ENCODE assay signal across 13 cellular contexts in genomic region chr6:30323806-30324205, GRCh38. TPM values are rescaled to one million over a fixed set of nuclear protein-coding genes. Genes with fewer than 3 reads are reported as not detected.
DNase-seq lines count a peak whose midpoint lies in the region; ATAC-seq and TF ChIP-seq lines count a peak whose summit lies in the region.
"Had no signal": no experiment of that assay in that cellular context is flagged by ENCODE, and none has a peak within 500 bp of the region (broad histone marks: within the 10 kb centered on the region; RNA-seq: fewer than 3 reads in every experiment).

No MANE protein-coding gene starts in this region.

- H4K20me1 ChIP-seq in DND-41 (ENCODE audit: insufficient read depth, low read length), result peaks cover 49% of the 10 kb centered on the region; the same call in 1 of the 2 replicates

- H3K27ac Mint-ChIP-seq in central memory CD8-positive, alpha-beta T cell (ENCODE audit: low read depth), result peak overlapping the region; percentile 25

- H3K36me3 ChIP-seq in DND-41 (ENCODE audit: insufficient read depth, low read length), result 0 out of 2 replicates have a peak, but pooled peaks cover 4% of the 10 kb centered on the region
- H3K36me3 ChIP-seq in thyroid gland, result no peaks in the 10 kb centered on the region
- H3K36me3 ChIP-seq: colonic mucosa had no signal

- intact Hi-C loops in thyroid gland (cut with DNase I), result loop anchor here (10.0 kb wide), 1 partner anchor 109 kb away; the partner anchor contains the start of gene TRIM26

- no peaks in the 10 kb centered on the region for H3K27me3 Mint-ChIP-seq in central memory CD8-positive, alpha-beta T cell

- WGBS in thyroid gland, 2 donors, result 89 to 96% methylated on average over 1 of the region's 1 CpG

- H3K4me1 ChIP-seq in DND-41 (ENCODE audit: insufficient read depth, low read length) (peaks cover 52% of the 10 kb centered on the region), thyroid gland (peaks cover 17 to 27% of the 10 kb centered on the region in 2 donors)
- H3K4me1 ChIP-seq: colonic mucosa had no signal

- H3K4me3 ChIP-seq in DND-41 (ENCODE audit: low read depth in 1 of 2, low read length in 2 of 2) (no peak overlapping the region), thyroid gland (replicated peaks in 1 of 3) (no peak overlapping the region)
- H3K4me3 ChIP-seq: colonic mucosa had no signal

- H3K9me3 ChIP-seq in DND-41 (ENCODE audit: insufficient read depth, low read length, severe bottlenecking), result no peaks in the 10 kb centered on the region
- no peaks in the 10 kb centered on the region for H3K9me3 ChIP-seq in thyroid gland
- H3K9me3 ChIP-seq: colonic mucosa had no signal

- no peak overlapping the region for H2AFZ ChIP-seq in DND-41 (ENCODE audit: low read depth, low read length)

- H3K4me1 Mint-ChIP-seq in central memory CD8-positive, alpha-beta T cell, result peaks cover 87% of the 10 kb centered on the region

- ATAC-seq in DND-41 (ENCODE audit: insufficient read depth, low read depth), result no peak
- no peak for ATAC-seq in central memory CD8-positive, alpha-beta T cell (replicated peaks; ENCODE audit: extremely low read depth, poor library complexity, severe bottlenecking)

- H3K27ac ChIP-seq in DND-41 (ENCODE audit: low read length), result no peak overlapping the region
- H3K27ac ChIP-seq in thyroid gland, result no peak overlapping the region
- H3K27ac ChIP-seq: colonic mucosa had no signal

- TF ChIP-seq CTCF in DND-41 (IDR thresholded peaks at IDR 0.05; ENCODE audit: borderline replicate concordance, extremely low read depth, low read length, poor library complexity, severe bottlenecking) (no peak), thyroid gland (IDR thresholded peaks at IDR 0.05) (no peak)

- no peaks in the 10 kb centered on the region for H3K27me3 ChIP-seq in DND-41 (ENCODE audit: insufficient read depth, low read length, poor library complexity)
- H3K27me3 ChIP-seq in thyroid gland, result no peaks in the 10 kb centered on the region
- H3K27me3 ChIP-seq: colonic mucosa had no signal

- DNase-seq in A172 (ENCODE audit: low spot score), result peak; percentile 56
- no peak for DNase-seq in DND-41
- DNase-seq in RKO (ENCODE audit: low spot score), result peak; percentile 69
- DNase-seq in central memory CD8-positive, alpha-beta T cell (ENCODE audit: low spot score in 2 of 2), result no peak
- no peak for DNase-seq in thyroid gland
- DNase-seq in NCI-H82 treated with DMSO at 0.1 percent for 48 hours (lab: John Stamatoyannopoulos, UW; ENCODE audit: unreplicated experiment), result no peak
- no peak for DNase-seq in Kasumi-1 (lab: John Stamatoyannopoulos, UW)
- DNase-seq in central memory CD4-positive, alpha-beta T cell, result no peak
- DNase-seq: activated CD4-positive, alpha-beta T cell treated with anti-CD3 and anti-CD28 coated beads, Interleukin-2, amount 50 U/mL, for 1 hour; C1 segment of cervical spinal cord; colonic mucosa; kidney; NCI-H2029 had no signal

- H3K36me3 Mint-ChIP-seq in central memory CD8-positive, alpha-beta T cell (ENCODE audit: insufficient read depth), result peaks cover 34% of the 10 kb centered on the region

- no peak for TF ChIP-seq POLR2A in thyroid gland (IDR thresholded peaks at IDR 0.05)

- peaks cover 78% of the 10 kb centered on the region for H3K79me2 ChIP-seq in DND-41 (ENCODE audit: insufficient read depth, low read length)

- peak overlapping the region; percentile 80; the same call in 1 of the 2 replicates for H3K4me2 ChIP-seq in DND-41 (ENCODE audit: insufficient read depth, low read length)

- no peak overlapping the region for H3K9ac ChIP-seq in DND-41 (ENCODE audit: low read depth, low read length)

- H3K9me3 Mint-ChIP-seq in central memory CD8-positive, alpha-beta T cell, result no peaks in the 10 kb centered on the region

- peak overlapping the region; percentile 92 for H3K4me3 Mint-ChIP-seq in central memory CD8-positive, alpha-beta T cell

RNA-seq across cellular contexts. Expression of gene TRIM39, which starts 2.9 kb away (rescaled TPM):
- 7.9 and 24.0 TPM in 2 replicates for total RNA-seq in A172 (2014; rRNA removed; shearing (Covaris generic))
- total RNA-seq in thyroid gland, result 10 to 100 TPM; 23.5 to 28.5 (median 25.8) TPM

RNA-seq across cellular contexts. Expression of gene RPP21, which starts 21.1 kb away (rescaled TPM):
- total RNA-seq in A172 (2014; rRNA removed; shearing (Covaris generic)), result 48.7 and 124 TPM in 2 replicates
- 10 to 100 TPM; 27.2 to 88.7 (median 60.8) TPM for total RNA-seq in thyroid gland

Comparison
In these comparisons a context has a peak if more than half of its experiments do, and no peak if none do; other contexts are left out.
1. DNase-seq: peak in A172 (single experiment) and RKO (single experiment); none in DND-41 (single experiment), central memory CD8-positive, alpha-beta T cell (0 of 2), thyroid gland (0 of 2), NCI-H82 treated with DMSO at 0.1 percent for 48 hours (single experiment), Kasumi-1 (0 of 2) and central memory CD4-positive, alpha-beta T cell (single experiment).